In genomic region chr17:38626606-38627226, GRCh38 we compare ENCODE assay signal across 1 cellular context. TPM values are rescaled to one million over a fixed set of nuclear protein-coding genes. Genes with fewer than 3 reads are reported as not detected.
"Had no signal": no experiment of that assay in that cellular context is flagged by ENCODE, and none has a peak within 500 bp of the region (broad histone marks: within the 10 kb centered on the region; RNA-seq: fewer than 3 reads in every experiment).

No MANE protein-coding gene starts in this region.

RNA-seq across cellular contexts. Expression of gene SRCIN1, which starts 21.0 kb away (rescaled TPM):
- total RNA-seq: ascending aorta had no signal
